Comparison of ENCODE assay signal across 9 cellular contexts in genomic region chr4:99447079-99447478, GRCh38. TPM values are rescaled to one million over a fixed set of nuclear protein-coding genes. Genes with fewer than 3 reads are reported as not detected.
DNase-seq lines count a peak whose midpoint lies in the region; ATAC-seq lines count a peak whose summit lies in the region.
"Had no signal": no experiment of that assay in that cellular context is flagged by ENCODE, and none has a peak within 500 bp of the region (broad histone marks: within the 10 kb centered on the region; RNA-seq: fewer than 3 reads in every experiment).

No MANE protein-coding gene starts in this region.

- H3K9me3 ChIP-seq in MG63: no peaks in the 10 kb centered on the region

- H3K27me3 ChIP-seq in MG63: no peaks in the 10 kb centered on the region

- no peaks in the 10 kb centered on the region for H3K36me3 Mint-ChIP-seq in effector memory CD8-positive, alpha-beta T cell (ENCODE audit: insufficient read depth)

- no peaks in the 10 kb centered on the region for H3K36me3 ChIP-seq in MG63

- DNase-seq in H4 (ENCODE audit: low spot score) (peak; percentile 85), LoVo (ENCODE audit: low spot score) (peak; percentile 6), NCI-H510A (lab: John Stamatoyannopoulos, UW) (no peak), MG63 (no peak)
- DNase-seq in effector memory CD8-positive, alpha-beta T cell: no peak
- no peak for DNase-seq in NK-92 treated with Interleukin-12 subunit alpha and Interleukin-12 subunit beta, amount 100 ng/mL, for 24 hours (lab: John Stamatoyannopoulos, UW)

- H3K27ac Mint-ChIP-seq in effector memory CD8-positive, alpha-beta T cell: no peak overlapping the region

- ATAC-seq in GM18511 (IDR thresholded peaks at IDR 0.05; ENCODE audit: unreplicated experiment): peak; percentile 98
- ATAC-seq in esophagus mucosa: peak; percentile 91
- no peak for ATAC-seq in effector memory CD8-positive, alpha-beta T cell (replicated peaks)

- H3K27me3 Mint-ChIP-seq in effector memory CD8-positive, alpha-beta T cell: peaks cover 17 to 37% of the 10 kb centered on the region in 2 donors

- no peak overlapping the region for H3K4me3 ChIP-seq in MG63

- H3K4me3 Mint-ChIP-seq in effector memory CD8-positive, alpha-beta T cell: no peak overlapping the region

- H3K9me3 Mint-ChIP-seq in effector memory CD8-positive, alpha-beta T cell: peaks cover 4 to 13% of the 10 kb centered on the region in 2 donors

- no peaks in the 10 kb centered on the region for H3K4me1 Mint-ChIP-seq in effector memory CD8-positive, alpha-beta T cell (ENCODE audit: low read depth in 2 of 2)

RNA-seq across cellular contexts. Expression of gene ADH7, which starts 11.9 kb away (rescaled TPM):
- not detected in 2 replicates for total RNA-seq in H4 (2014; rRNA removed; shearing (Covaris generic))
- total RNA-seq in esophagus mucosa: 120 TPM
- not detected in 2 replicates for total RNA-seq in MG63 (2014; rRNA removed; shearing (Covaris generic); ENCODE audit: low replicate concordance)
- total RNA-seq: T-helper 1 cell treated with Interleukin-12 subunit alpha and Interleukin-12 subunit beta and Interleukin-4 antibody, amounts not matched to agents 30 ng/mL and 1 ng/mL, for 36 hours had no signal

Comparison
In these comparisons a context has a peak if more than half of its experiments do, and no peak if none do; other contexts are left out.
1. DNase-seq: peak in H4 (single experiment) and LoVo (single experiment); none in NCI-H510A (single experiment), MG63 (single experiment), effector memory CD8-positive, alpha-beta T cell (0 of 3) and NK-92 treated with Interleukin-12 subunit alpha and Interleukin-12 subunit beta, amount 100 ng/mL, for 24 hours (single experiment).
2. RNA of gene ADH7, which starts 11.9 kb away (total RNA-seq): 120 TPM in esophagus mucosa (single experiment); not detected in H4 and not detected in MG63; every median in the first group is over 100 times any median in the second.